Comparison of ENCODE assay signal across 8 cellular contexts in genomic region chr2:44981714-44982108, GRCh38. TPM values are rescaled to one million over a fixed set of nuclear protein-coding genes. Genes with fewer than 3 reads are reported as not detected.
DNase-seq lines count a peak whose midpoint lies in the region; ATAC-seq and TF ChIP-seq lines count a peak whose summit lies in the region.
"Had no signal": no experiment of that assay in that cellular context is flagged by ENCODE, and none has a peak within 500 bp of the region (broad histone marks: within the 10 kb centered on the region; RNA-seq: fewer than 3 reads in every experiment).

No MANE protein-coding gene starts in this region.

- no peaks in the 10 kb centered on the region for H3K9me3 Mint-ChIP-seq in T-helper 2 cell treated with Interferon-gamma antibody and Interleukin-4, amounts not matched to agents 5 μg/mL and 100 μg/mL, for 36 hours

- H3K27ac Mint-ChIP-seq in T-helper 2 cell treated with Interferon-gamma antibody and Interleukin-4, amounts not matched to agents 5 μg/mL and 100 μg/mL, for 36 hours = no peak overlapping the region

- ATAC-seq in right cardiac atrium (peak; percentile 77 to 78), gastrocnemius medialis (peak; percentile 86 to 93), GM18861 (IDR thresholded peaks at IDR 0.05; ENCODE audit: unreplicated experiment) (no peak)

- H3K27me3 ChIP-seq in right cardiac atrium (ENCODE audit: control insufficient read depth, insufficient read depth) (no peaks in the 10 kb centered on the region), gastrocnemius medialis (no peaks in the 10 kb centered on the region)

- peaks cover 26% of the 10 kb centered on the region for H3K27me3 Mint-ChIP-seq in T-helper 2 cell treated with Interferon-gamma antibody and Interleukin-4, amounts not matched to agents 5 μg/mL and 100 μg/mL, for 36 hours (ENCODE audit: low read depth)

- no peak overlapping the region for H3K4me3 Mint-ChIP-seq in T-helper 2 cell treated with Interferon-gamma antibody and Interleukin-4, amounts not matched to agents 5 μg/mL and 100 μg/mL, for 36 hours

- H3K36me3 ChIP-seq in gastrocnemius medialis = no peaks in the 10 kb centered on the region

- H3K4me1 ChIP-seq in right cardiac atrium (ENCODE audit: control insufficient read depth, insufficient read depth, low read length) (no peaks in the 10 kb centered on the region), gastrocnemius medialis (no peaks in the 10 kb centered on the region)

- no peaks in the 10 kb centered on the region for H3K36me3 Mint-ChIP-seq in T-helper 2 cell treated with Interferon-gamma antibody and Interleukin-4, amounts not matched to agents 5 μg/mL and 100 μg/mL, for 36 hours (ENCODE audit: low read depth)

- intact Hi-C loops in right cardiac atrium (cut with DNase I) (loop anchor here (2.0 to 5.0 kb wide), 3 partner anchors 511 to 516 kb away; no protein-coding TSS in a partner anchor), gastrocnemius medialis (cut with DNase I; ENCODE audit: low total_unique reads) (loop anchor here (1.0 kb wide), 2 partner anchors 33 to 513 kb away; no protein-coding TSS in a partner anchor)

- H3K4me1 Mint-ChIP-seq in T-helper 2 cell treated with Interferon-gamma antibody and Interleukin-4, amounts not matched to agents 5 μg/mL and 100 μg/mL, for 36 hours (ENCODE audit: low read depth) = no peaks in the 10 kb centered on the region

- no peak overlapping the region for H3K27ac ChIP-seq in right cardiac atrium (ENCODE audit: low read length)
- H3K27ac ChIP-seq in gastrocnemius medialis = no peak overlapping the region

- H3K9me3 ChIP-seq in right cardiac atrium (ENCODE audit: control insufficient read depth, low read length) (no peaks in the 10 kb centered on the region), gastrocnemius medialis (no peaks in the 10 kb centered on the region)

- 11% methylated on average over 14 of the region's 14 CpGs for WGBS in right cardiac atrium

- DNase-seq in NCI-H1694 treated with DMSO at 0.1 percent for 48 hours (lab: John Stamatoyannopoulos, UW) (peak; percentile 75), anterior cingulate cortex (lab: John Stamatoyannopoulos, UW) (peak in 53 of 58 donors; percentile 8 to 87 (median 42)), right cardiac atrium (peak; percentile 75 to 89 (median 84)), gastrocnemius medialis (peak; percentile 41 to 56)
- DNase-seq in T-helper 2 cell treated with Interferon-gamma antibody and Interleukin-4, amounts not matched to agents 5 μg/mL and 100 μg/mL, for 36 hours (ENCODE audit: low spot score) = peak; percentile 47

- peak; percentile 83 for TF ChIP-seq CTCF in GM12875 (IDR thresholded peaks at IDR 0.05; ENCODE audit: borderline replicate concordance, insufficient read depth, low read depth, low read length)
- peak; percentile 71 to 92 (median 89) for TF ChIP-seq CTCF in gastrocnemius medialis (IDR thresholded peaks at IDR 0.05 in 4 of 5, conservative IDR thresholded peaks at IDR 0.05 in 1 of 5)

- H3K4me3 ChIP-seq in GM12875 (ENCODE audit: low read depth, low read length) (no peak overlapping the region), right cardiac atrium (ENCODE audit: low read length) (no peak overlapping the region), gastrocnemius medialis (no peak overlapping the region)

- in situ Hi-C loops in gastrocnemius medialis (cut with MboI; ENCODE audit: low sequenced_read_pairs in 4 of 4) = loop anchor here in 3 of 4 donors (5.0 to 25.0 kb wide), 3 partner anchors 181 to 516 kb away; no protein-coding TSS in a partner anchor

- TF ChIP-seq POLR2A in gastrocnemius medialis (IDR thresholded peaks at IDR 0.05) = no peak

RNA-seq across cellular contexts. Expression of gene SIX2, which starts 27.5 kb away (rescaled TPM):
- under 1 TPM; 0.31 to 0.65 (median 0.48) TPM for total RNA-seq in right cardiac atrium
- polyA plus RNA-seq in right cardiac atrium = 0.77 TPM
- total RNA-seq in gastrocnemius medialis = 10 to 100 TPM; 28.9 to 65.5 (median 50.5) TPM

RNA-seq across cellular contexts. Expression of gene SIX3, which starts 40.2 kb away (rescaled TPM):
- total RNA-seq in right cardiac atrium = not detected
- polyA plus RNA-seq in right cardiac atrium = not detected
- total RNA-seq in gastrocnemius medialis = not detected
- total RNA-seq: mononuclear cell had no signal

Comparison
In these comparisons a context has a peak if more than half of its experiments do, and no peak if none do; other contexts are left out.
1. RNA of gene SIX2, which starts 27.5 kb away (total RNA-seq): 28.9 to 65.5 TPM in gastrocnemius medialis; 0.31 to 0.65 TPM in right cardiac atrium; every median in the first group is over 10 times any median in the second.
2. Peak in every context shown above with its lines, with median percentiles within 50 percentile points of each other: DNase-seq.